1 cellular context compared by ENCODE assay signal in the genomic region with DNA sequence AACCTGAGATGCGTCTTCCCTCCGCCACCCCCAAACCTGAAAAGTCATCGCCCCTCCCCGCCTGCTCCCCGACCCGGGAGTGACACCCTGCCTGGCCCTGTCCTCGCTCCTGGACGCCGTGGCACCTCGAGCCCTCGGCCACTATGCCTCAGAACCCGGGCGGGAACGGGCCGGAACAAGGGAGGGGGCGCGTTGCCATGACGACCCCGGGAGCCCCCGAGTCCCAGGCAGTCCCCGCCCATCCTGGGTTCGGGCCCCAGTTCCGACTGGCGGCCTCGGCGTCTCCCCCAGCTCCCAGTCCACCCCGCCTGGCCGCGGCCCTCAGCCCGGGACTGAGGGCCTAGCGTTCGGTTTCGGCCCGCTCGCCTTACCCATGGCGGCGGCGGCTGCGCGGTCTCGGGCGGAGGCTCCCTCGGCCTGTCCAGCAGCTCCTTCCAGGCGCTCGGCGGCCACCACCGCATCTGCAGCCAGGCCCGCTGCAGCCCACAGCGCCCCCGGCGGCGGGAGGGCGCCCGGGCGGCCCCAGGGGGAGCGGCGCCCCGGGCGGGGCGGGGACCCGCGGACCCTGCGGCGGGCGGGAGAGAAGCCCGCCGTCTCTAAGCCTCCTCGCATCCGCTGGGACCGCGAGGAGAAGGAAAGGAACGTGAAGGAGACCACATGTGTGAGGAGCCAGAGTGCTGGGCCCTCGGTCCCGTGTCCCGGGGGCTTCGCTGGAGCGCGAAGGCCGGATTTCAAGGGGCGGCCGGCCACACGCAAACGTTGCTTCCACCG.
TF ChIP-seq lines count a peak whose summit lies in the region.

A gene with protein sequence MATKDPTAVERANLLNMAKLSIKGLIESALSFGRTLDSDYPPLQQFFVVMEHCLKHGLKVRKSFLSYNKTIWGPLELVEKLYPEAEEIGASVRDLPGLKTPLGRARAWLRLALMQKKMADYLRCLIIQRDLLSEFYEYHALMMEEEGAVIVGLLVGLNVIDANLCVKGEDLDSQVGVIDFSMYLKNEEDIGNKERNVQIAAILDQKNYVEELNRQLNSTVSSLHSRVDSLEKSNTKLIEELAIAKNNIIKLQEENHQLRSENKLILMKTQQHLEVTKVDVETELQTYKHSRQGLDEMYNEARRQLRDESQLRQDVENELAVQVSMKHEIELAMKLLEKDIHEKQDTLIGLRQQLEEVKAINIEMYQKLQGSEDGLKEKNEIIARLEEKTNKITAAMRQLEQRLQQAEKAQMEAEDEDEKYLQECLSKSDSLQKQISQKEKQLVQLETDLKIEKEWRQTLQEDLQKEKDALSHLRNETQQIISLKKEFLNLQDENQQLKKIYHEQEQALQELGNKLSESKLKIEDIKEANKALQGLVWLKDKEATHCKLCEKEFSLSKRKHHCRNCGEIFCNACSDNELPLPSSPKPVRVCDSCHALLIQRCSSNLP (minus strand): TSS at position 463 of the 771 bp plus-strand sequence. CDS start 88 bp downstream, at position 375.

TF ChIP-seq in HepG2, 621 proteins besides CTCF, POLR2A, EP300 and RAD21 (continued from another document and continues in another):
- TF ChIP-seq, protein P1, sequence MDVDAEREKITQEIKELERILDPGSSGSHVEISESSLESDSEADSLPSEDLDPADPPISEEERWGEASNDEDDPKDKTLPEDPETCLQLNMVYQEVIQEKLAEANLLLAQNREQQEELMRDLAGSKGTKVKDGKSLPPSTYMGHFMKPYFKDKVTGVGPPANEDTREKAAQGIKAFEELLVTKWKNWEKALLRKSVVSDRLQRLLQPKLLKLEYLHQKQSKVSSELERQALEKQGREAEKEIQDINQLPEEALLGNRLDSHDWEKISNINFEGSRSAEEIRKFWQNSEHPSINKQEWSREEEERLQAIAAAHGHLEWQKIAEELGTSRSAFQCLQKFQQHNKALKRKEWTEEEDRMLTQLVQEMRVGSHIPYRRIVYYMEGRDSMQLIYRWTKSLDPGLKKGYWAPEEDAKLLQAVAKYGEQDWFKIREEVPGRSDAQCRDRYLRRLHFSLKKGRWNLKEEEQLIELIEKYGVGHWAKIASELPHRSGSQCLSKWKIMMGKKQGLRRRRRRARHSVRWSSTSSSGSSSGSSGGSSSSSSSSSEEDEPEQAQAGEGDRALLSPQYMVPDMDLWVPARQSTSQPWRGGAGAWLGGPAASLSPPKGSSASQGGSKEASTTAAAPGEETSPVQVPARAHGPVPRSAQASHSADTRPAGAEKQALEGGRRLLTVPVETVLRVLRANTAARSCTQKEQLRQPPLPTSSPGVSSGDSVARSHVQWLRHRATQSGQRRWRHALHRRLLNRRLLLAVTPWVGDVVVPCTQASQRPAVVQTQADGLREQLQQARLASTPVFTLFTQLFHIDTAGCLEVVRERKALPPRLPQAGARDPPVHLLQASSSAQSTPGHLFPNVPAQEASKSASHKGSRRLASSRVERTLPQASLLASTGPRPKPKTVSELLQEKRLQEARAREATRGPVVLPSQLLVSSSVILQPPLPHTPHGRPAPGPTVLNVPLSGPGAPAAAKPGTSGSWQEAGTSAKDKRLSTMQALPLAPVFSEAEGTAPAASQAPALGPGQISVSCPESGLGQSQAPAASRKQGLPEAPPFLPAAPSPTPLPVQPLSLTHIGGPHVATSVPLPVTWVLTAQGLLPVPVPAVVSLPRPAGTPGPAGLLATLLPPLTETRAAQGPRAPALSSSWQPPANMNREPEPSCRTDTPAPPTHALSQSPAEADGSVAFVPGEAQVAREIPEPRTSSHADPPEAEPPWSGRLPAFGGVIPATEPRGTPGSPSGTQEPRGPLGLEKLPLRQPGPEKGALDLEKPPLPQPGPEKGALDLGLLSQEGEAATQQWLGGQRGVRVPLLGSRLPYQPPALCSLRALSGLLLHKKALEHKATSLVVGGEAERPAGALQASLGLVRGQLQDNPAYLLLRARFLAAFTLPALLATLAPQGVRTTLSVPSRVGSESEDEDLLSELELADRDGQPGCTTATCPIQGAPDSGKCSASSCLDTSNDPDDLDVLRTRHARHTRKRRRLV (CRISPR knock-in tag; IDR thresholded peaks at IDR 0.05): no peak
- TF ChIP-seq, protein P2, sequence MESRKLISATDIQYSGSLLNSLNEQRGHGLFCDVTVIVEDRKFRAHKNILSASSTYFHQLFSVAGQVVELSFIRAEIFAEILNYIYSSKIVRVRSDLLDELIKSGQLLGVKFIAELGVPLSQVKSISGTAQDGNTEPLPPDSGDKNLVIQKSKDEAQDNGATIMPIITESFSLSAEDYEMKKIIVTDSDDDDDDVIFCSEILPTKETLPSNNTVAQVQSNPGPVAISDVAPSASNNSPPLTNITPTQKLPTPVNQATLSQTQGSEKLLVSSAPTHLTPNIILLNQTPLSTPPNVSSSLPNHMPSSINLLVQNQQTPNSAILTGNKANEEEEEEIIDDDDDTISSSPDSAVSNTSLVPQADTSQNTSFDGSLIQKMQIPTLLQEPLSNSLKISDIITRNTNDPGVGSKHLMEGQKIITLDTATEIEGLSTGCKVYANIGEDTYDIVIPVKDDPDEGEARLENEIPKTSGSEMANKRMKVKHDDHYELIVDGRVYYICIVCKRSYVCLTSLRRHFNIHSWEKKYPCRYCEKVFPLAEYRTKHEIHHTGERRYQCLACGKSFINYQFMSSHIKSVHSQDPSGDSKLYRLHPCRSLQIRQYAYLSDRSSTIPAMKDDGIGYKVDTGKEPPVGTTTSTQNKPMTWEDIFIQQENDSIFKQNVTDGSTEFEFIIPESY (CRISPR knock-in tag; IDR thresholded peaks at IDR 0.05): no peak
- TF ChIP-seq TMF1 (CRISPR knock-in tag; IDR thresholded peaks at IDR 0.05; ENCODE audit: low read depth) (peak; percentile 28), ZNF543 (CRISPR knock-in tag; IDR thresholded peaks at IDR 0.05) (peak; percentile 50; the same call in 1 of the 2 replicates), ZBTB1 (CRISPR knock-in tag; IDR thresholded peaks at IDR 0.05; ENCODE audit: borderline replicate concordance) (no peak), XBP1 (CRISPR knock-in tag; IDR thresholded peaks at IDR 0.05) (no peak), IKZF4 (CRISPR knock-in tag; IDR thresholded peaks at IDR 0.05; ENCODE audit: borderline replicate concordance, low read depth, not compliant biosample characterization) (peak; percentile 56), NFKB2 (CRISPR knock-in tag; IDR thresholded peaks at IDR 0.05; ENCODE audit: borderline replicate concordance) (peak; percentile 21; the same call in 1 of the 2 replicates), ZSCAN21 (CRISPR knock-in tag; IDR thresholded peaks at IDR 0.05; ENCODE audit: borderline replicate concordance) (peak; percentile 61; the same call in 1 of the 2 replicates), FOXA1 (IDR thresholded peaks at IDR 0.05) (no peak), FOXA1 (CRISPR knock-in tag; IDR thresholded peaks at IDR 0.05) (no peak), YEATS2 (CRISPR knock-in tag; IDR thresholded peaks at IDR 0.05; ENCODE audit: borderline replicate concordance) (no peak), DMAP1 (CRISPR knock-in tag; IDR thresholded peaks at IDR 0.05) (no peak; the same call in 1 of the 2 replicates), ZBTB4 (CRISPR knock-in tag; IDR thresholded peaks at IDR 0.05; ENCODE audit: borderline replicate concordance) (no peak), ZNF318 (CRISPR knock-in tag; IDR thresholded peaks at IDR 0.05) (no peak), FOXJ3 (CRISPR knock-in tag; IDR thresholded peaks at IDR 0.05; ENCODE audit: borderline replicate concordance) (no peak), MTERF4 (CRISPR knock-in tag; IDR thresholded peaks at IDR 0.05) (peak; percentile 70; the same call in 1 of the 2 replicates), ZNF569 (CRISPR knock-in tag; IDR thresholded peaks at IDR 0.05; ENCODE audit: borderline replicate concordance) (no peak), SP2 (CRISPR knock-in tag; IDR thresholded peaks at IDR 0.05) (no peak), PLRG1 (conservative IDR thresholded peaks at IDR 0.05) (no peak), SMAD1 (CRISPR knock-in tag; IDR thresholded peaks at IDR 0.05; ENCODE audit: borderline replicate concordance, low read depth) (no peak; the same call in 1 of the 2 replicates), ZMAT5 (CRISPR knock-in tag; IDR thresholded peaks at IDR 0.05; ENCODE audit: borderline replicate concordance, low read depth) (no peak)
- TF ChIP-seq, protein P3, sequence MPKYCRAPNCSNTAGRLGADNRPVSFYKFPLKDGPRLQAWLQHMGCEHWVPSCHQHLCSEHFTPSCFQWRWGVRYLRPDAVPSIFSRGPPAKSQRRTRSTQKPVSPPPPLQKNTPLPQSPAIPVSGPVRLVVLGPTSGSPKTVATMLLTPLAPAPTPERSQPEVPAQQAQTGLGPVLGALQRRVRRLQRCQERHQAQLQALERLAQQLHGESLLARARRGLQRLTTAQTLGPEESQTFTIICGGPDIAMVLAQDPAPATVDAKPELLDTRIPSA (CRISPR knock-in tag; IDR thresholded peaks at IDR 0.05; ENCODE audit: borderline replicate concordance): no peak
